In genomic region chr3:148648685-148649352, GRCh38 we compare ENCODE assay signal across 15 cellular contexts. TPM values are rescaled to one million over a fixed set of nuclear protein-coding genes. Genes with fewer than 3 reads are reported as not detected.
DNase-seq lines count a peak whose midpoint lies in the region; ATAC-seq, FAIRE-seq and TF ChIP-seq lines count a peak whose summit lies in the region.
"Had no signal": no experiment of that assay in that cellular context is flagged by ENCODE, and none has a peak within 500 bp of the region (broad histone marks: within the 10 kb centered on the region; RNA-seq: fewer than 3 reads in every experiment).

No MANE protein-coding gene starts in this region.

- TF ChIP-seq CTCF in bronchial epithelial cell (IDR thresholded peaks at IDR 0.05; ENCODE audit: insufficient read depth, low read length, severe bottlenecking), result no peak

- no peak for ATAC-seq in T-cell (replicated peaks in 1 of 4)

- DNase-seq in HS-27A (ENCODE audit: low read depth), result peak; percentile 65
- peak; percentile 19 for DNase-seq in bronchial epithelial cell (ENCODE audit: low read depth)
- DNase-seq in kidney tubule cell (ENCODE audit: low spot score), result peak; percentile 7
- DNase-seq in T-cell, result no peak
- DNase-seq in CD4-positive, alpha-beta memory T cell, result no peak
- DNase-seq in activated naive CD4-positive, alpha-beta T cell treated with Interleukin-2 at 50 U/mL for 16 hours, result no peak
- DNase-seq in stimulated activated CD4-positive, alpha-beta T cell treated with anti-CD3 and anti-CD28 coated beads, Interleukin-2, amount 100 ng/mL, for 48 hours, result no peak
- DNase-seq: cortex of kidney; DMS 273 treated with DMSO at 0.1 percent for 48 hours; erythroblast; ovary; stimulated activated CD4-positive, alpha-beta T cell treated with anti-CD3 and anti-CD28 coated beads, Interleukin-12 subunit alpha, Interleukin-12 subunit beta, amount 100 ng/mL, for 4 hours had no signal

- no peaks in the 10 kb centered on the region for H3K27me3 Mint-ChIP-seq in T-cell
- H3K27me3 Mint-ChIP-seq in CD4-positive, alpha-beta memory T cell, result no peaks in the 10 kb centered on the region
- H3K27me3 Mint-ChIP-seq: activated naive CD8-positive, alpha-beta T cell; memory B cell had no signal

- no peak for FAIRE-seq in bronchial epithelial cell (lab: Jason Lieb, UNC)

- no peaks in the 10 kb centered on the region for H3K9me3 ChIP-seq in CD4-positive, alpha-beta memory T cell (ENCODE audit: control insufficient read depth in 1 of 2, low read length in 2 of 2)
- H3K9me3 ChIP-seq: ovary had no signal

- peak overlapping the region; percentile 76 for H3K27ac ChIP-seq in ACC112 (ENCODE audit: low read depth, low read length)
- H3K27ac ChIP-seq in CD4-positive, alpha-beta memory T cell (ENCODE audit: low read depth, low read length), result no peak overlapping the region
- H3K27ac ChIP-seq: ovary had no signal

- no peaks in the 10 kb centered on the region for H3K4me1 Mint-ChIP-seq in T-cell
- H3K4me1 Mint-ChIP-seq in CD4-positive, alpha-beta memory T cell, result no peaks in the 10 kb centered on the region
- H3K4me1 Mint-ChIP-seq: memory B cell had no signal

- peaks cover 0 to 2% (median 0%) of the 10 kb centered on the region in 3 donors for H3K9me3 Mint-ChIP-seq in T-cell
- peaks cover 0 to 4% (median 0%) of the 10 kb centered on the region in 8 donors for H3K9me3 Mint-ChIP-seq in CD4-positive, alpha-beta memory T cell
- H3K9me3 Mint-ChIP-seq: memory B cell had no signal

- H3K36me3 ChIP-seq in ACC112 (ENCODE audit: insufficient read depth, low read length), result no peaks in the 10 kb centered on the region
- no peaks in the 10 kb centered on the region for H3K36me3 ChIP-seq in bronchial epithelial cell (ENCODE audit: control insufficient read depth, insufficient read depth, low read length)
- H3K36me3 ChIP-seq in CD4-positive, alpha-beta memory T cell (ENCODE audit: insufficient read depth, low read length), result no peaks in the 10 kb centered on the region
- H3K36me3 ChIP-seq: ovary had no signal

- H3K4me1 ChIP-seq in ACC112 (ENCODE audit: control insufficient read depth, insufficient read depth, low read length, unreplicated experiment), result peaks cover 25% of the 10 kb centered on the region
- no peaks in the 10 kb centered on the region for H3K4me1 ChIP-seq in CD4-positive, alpha-beta memory T cell (ENCODE audit: insufficient read depth, low read length)

- no peak overlapping the region for H3K27ac Mint-ChIP-seq in T-cell
- H3K27ac Mint-ChIP-seq in CD4-positive, alpha-beta memory T cell, result no peak overlapping the region
- H3K27ac Mint-ChIP-seq: activated naive CD8-positive, alpha-beta T cell; memory B cell had no signal

- no peaks in the 10 kb centered on the region for H3K27me3 ChIP-seq in ACC112 (ENCODE audit: insufficient read depth, low read length)
- H3K27me3 ChIP-seq in bronchial epithelial cell (ENCODE audit: control insufficient read depth, insufficient read depth, low read length), result no peaks in the 10 kb centered on the region
- no peaks in the 10 kb centered on the region for H3K27me3 ChIP-seq in CD4-positive, alpha-beta memory T cell (ENCODE audit: insufficient read depth, low read length)
- H3K27me3 ChIP-seq: ovary had no signal

- peak overlapping the region; percentile 45 for H3K4me3 ChIP-seq in ACC112 (ENCODE audit: low read depth, low read length)
- no peak overlapping the region for H3K4me3 ChIP-seq in bronchial epithelial cell (ENCODE audit: low read depth, low read length)
- no peak overlapping the region for H3K4me3 ChIP-seq in CD4-positive, alpha-beta memory T cell (ENCODE audit: low read length in 2 of 2)
- H3K4me3 ChIP-seq: ovary had no signal

- no peak overlapping the region for H3K4me3 Mint-ChIP-seq in T-cell
- no peak overlapping the region for H3K4me3 Mint-ChIP-seq in CD4-positive, alpha-beta memory T cell
- H3K4me3 Mint-ChIP-seq: activated naive CD8-positive, alpha-beta T cell; memory B cell had no signal

- no peaks in the 10 kb centered on the region for H3K79me2 ChIP-seq in ACC112 (ENCODE audit: control insufficient read depth, insufficient read depth, low read length, unreplicated experiment)

- intact Hi-C loops in CD4-positive, alpha-beta memory T cell (cut with micrococcal nuclease), result no loop called here

- CTCF ChIA-PET in T-cell (lab: Charles Lee), result no interaction called here
- CTCF ChIA-PET in CD4-positive, alpha-beta memory T cell (lab: Charles Lee; ENCODE audit: partially characterized antibody), result no interaction called here

- H3K36me3 Mint-ChIP-seq in T-cell, result no peaks in the 10 kb centered on the region
- no peaks in the 10 kb centered on the region for H3K36me3 Mint-ChIP-seq in CD4-positive, alpha-beta memory T cell
- H3K36me3 Mint-ChIP-seq: activated naive CD8-positive, alpha-beta T cell; memory B cell had no signal

- POLR2A ChIA-PET in T-cell (lab: Charles Lee), result no interaction called here
- POLR2A ChIA-PET in CD4-positive, alpha-beta memory T cell (lab: Charles Lee; ENCODE audit: partially characterized antibody), result no interaction called here

- peak overlapping the region; percentile 60 for H2AFZ ChIP-seq in ACC112 (ENCODE audit: low read length, unreplicated experiment)

RNA-seq across cellular contexts. Expression of gene AGTR1, which starts 48.9 kb away (rescaled TPM):
- total RNA-seq in bronchial epithelial cell (not detected in 2 replicates), T-cell (not detected)
- total RNA-seq in CD4-positive, alpha-beta memory T cell, result not detected
- not detected for polyA plus RNA-seq in CD4-positive, alpha-beta memory T cell

Comparison
In these comparisons a context has a peak if more than half of its experiments do, and no peak if none do; other contexts are left out.
1. DNase-seq: peak in HS-27A (single experiment), bronchial epithelial cell (single experiment) and kidney tubule cell (single experiment); none in T-cell (0 of 34), CD4-positive, alpha-beta memory T cell (0 of 5), activated naive CD4-positive, alpha-beta T cell treated with Interleukin-2 at 50 U/mL for 16 hours (single experiment) and stimulated activated CD4-positive, alpha-beta T cell treated with anti-CD3 and anti-CD28 coated beads, Interleukin-2, amount 100 ng/mL, for 48 hours (0 of 2).